ENCODE assay signal across 16 cellular contexts in the genomic region with DNA sequence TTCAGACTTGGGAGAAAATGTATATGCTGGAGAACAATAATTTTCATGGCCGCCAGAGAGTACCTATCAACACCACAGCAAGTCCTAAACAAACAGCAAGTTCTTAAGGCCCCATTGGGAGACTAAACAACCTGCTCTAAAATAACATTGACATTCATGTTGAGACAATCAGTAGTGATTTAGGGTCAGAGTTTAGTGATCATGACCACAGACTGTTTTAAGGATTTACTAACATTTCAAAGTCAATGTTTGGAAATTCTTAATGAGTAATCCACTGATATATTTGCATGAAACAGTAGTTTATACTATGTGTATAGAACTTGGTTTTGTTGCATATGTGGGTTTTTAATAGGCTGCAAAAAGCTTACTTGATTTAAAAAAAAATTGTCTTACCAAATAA.
"Had no signal": no experiment of that assay in that cellular context is flagged by ENCODE, and none has a peak within 500 bp of the region (broad histone marks: within the 10 kb centered on the region; RNA-seq: fewer than 3 reads in every experiment).

No MANE protein-coding gene starts in this region.

- H3K4me3 ChIP-seq: ascending aorta, hepatocyte, right atrium auricular region, suprapubic skin, upper lobe of left lung had no signal

- FAIRE-seq: bronchial epithelial cell had no signal

- H3K79me2 ChIP-seq: hepatocyte had no signal

- H3K4me2 ChIP-seq: hepatocyte had no signal

- H3K27ac ChIP-seq: ascending aorta, hepatocyte, right atrium auricular region, suprapubic skin, upper lobe of left lung had no signal

- H3K9me3 ChIP-seq: ascending aorta, right atrium auricular region, suprapubic skin, upper lobe of left lung had no signal

- H3K36me3 ChIP-seq: ascending aorta, suprapubic skin had no signal

- DNase-seq: activated CD4-positive, alpha-beta T cell treated with anti-CD3 and anti-CD28 coated beads, Interleukin-2, amount 10 ng/mL, durations not matched to agents 24 days and 14 days; activated CD4-positive, CD25-positive, alpha-beta regulatory T cell; activated naive CD8-positive, alpha-beta T cell treated with anti-CD3 and anti-CD28 coated beads, Interleukin-2, amount 10 ng/mL, durations not matched to agents 7 days and 5 days; endodermal cell; nephron progenitor cell; occipital lobe; stimulated activated CD4-positive, alpha-beta T cell treated with anti-CD3 and anti-CD28 coated beads, Interleukin-15, amount 100 ng/mL, for 24 hours; stimulated activated CD4-positive, alpha-beta T cell treated with anti-CD3 and anti-CD28 coated beads, Interleukin-4, amount 100 ng/mL, for 1 hour; stimulated activated naive CD4-positive, alpha-beta T cell treated with Interleukin-2 at 50 U/mL for 16 hours; T-helper 17 cell; upper lobe of left lung had no signal

- H2AFZ ChIP-seq: hepatocyte had no signal

- H3K27me3 ChIP-seq: ascending aorta, hepatocyte, right atrium auricular region, suprapubic skin, upper lobe of left lung had no signal

- H3K4me1 ChIP-seq: ascending aorta, suprapubic skin, upper lobe of left lung had no signal
